8 cellular contexts compared by ENCODE assay signal in genomic region chr10:43648083-43648391, GRCh38. TPM values are rescaled to one million over a fixed set of nuclear protein-coding genes. Genes with fewer than 3 reads are reported as not detected.
DNase-seq lines count a peak whose midpoint lies in the region; ATAC-seq and TF ChIP-seq lines count a peak whose summit lies in the region.

No MANE protein-coding gene starts in this region.

- H3K9me3 Mint-ChIP-seq in naive thymus-derived CD8-positive, alpha-beta T cell = peaks cover 7 to 45% (median 27%) of the 10 kb centered on the region in 9 donors

- peak overlapping the region; percentile 91 to 97 (median 96) for H3K4me3 Mint-ChIP-seq in naive thymus-derived CD8-positive, alpha-beta T cell

- peak overlapping the region; percentile 72; the same call in 1 of the 2 replicates for H3K23ac ChIP-seq in IMR-90 (ENCODE audit: low read depth, low read length)

- no peak for ATAC-seq in IMR-90 (ENCODE audit: low read depth)
- ATAC-seq in naive thymus-derived CD8-positive, alpha-beta T cell = no peak
- ATAC-seq in HG02981 (IDR thresholded peaks at IDR 0.05; ENCODE audit: unreplicated experiment) = no peak

- H3K4me3 ChIP-seq in BLaER1 = peak overlapping the region; percentile 91
- peak overlapping the region; percentile 62 for H3K4me3 ChIP-seq in IMR-90 (ENCODE audit: insufficient read depth, low read depth, low read length)

- H3K27ac ChIP-seq in BLaER1 = peak overlapping the region; percentile 100
- H3K27ac ChIP-seq in IMR-90 (ENCODE audit: insufficient read depth, low read length) = peak overlapping the region; percentile 48; the same call in 1 of the 2 replicates

- peak overlapping the region; percentile 53 for H3K14ac ChIP-seq in IMR-90 (replicated peaks; ENCODE audit: low read depth, low read length)

- H3K9me3 ChIP-seq in BLaER1 (peaks cover 52% of the 10 kb centered on the region), IMR-90 (ENCODE audit: control insufficient read depth, insufficient read depth, low read length) (peaks cover 35% of the 10 kb centered on the region)

- H3K4me2 ChIP-seq in BLaER1 (peak overlapping the region; percentile 76), IMR-90 (ENCODE audit: low read depth, low read length) (peak overlapping the region; percentile 79)

- peak overlapping the region; percentile 84 to 98 for H4K8ac ChIP-seq in IMR-90 (ENCODE audit: low read depth in 2 of 2, low read length in 2 of 2)

- intact Hi-C loops in IMR-90 (cut with micrococcal nuclease) = no loop called here

- no peak for TF ChIP-seq CTCF in IMR-90 (conservative IDR thresholded peaks at IDR 0.05; ENCODE audit: low read depth, low read length)

- no peak overlapping the region for H2BK120ac ChIP-seq in IMR-90 (ENCODE audit: low read depth, low read length)

- H2BK5ac ChIP-seq in IMR-90 (ENCODE audit: low read depth, low read length, poor library complexity, severe bottlenecking) = no peak overlapping the region

- H4K91ac ChIP-seq in IMR-90 (ENCODE audit: insufficient read depth, low read depth, low read length) = peak overlapping the region; percentile 54; the same call in 1 of the 2 replicates

- H2AFZ ChIP-seq in IMR-90 (replicated peaks; ENCODE audit: low read length, poor library complexity) = peak overlapping the region; percentile 100

- no peak overlapping the region for H3K56ac ChIP-seq in IMR-90 (ENCODE audit: extremely low read depth, insufficient read depth, low read length)

- H3K27ac Mint-ChIP-seq in naive thymus-derived CD8-positive, alpha-beta T cell = peak overlapping the region; percentile 51 to 98 (median 94)

- peak overlapping the region; percentile 93 for H4K5ac ChIP-seq in IMR-90 (ENCODE audit: low read depth, low read length)

- peaks cover 47% of the 10 kb centered on the region for H3K36me3 ChIP-seq in BLaER1
- peaks cover 17% of the 10 kb centered on the region for H3K36me3 ChIP-seq in IMR-90 (ENCODE audit: control insufficient read depth, insufficient read depth, low read length)

- TF ChIP-seq RAD21 in IMR-90 (IDR thresholded peaks at IDR 0.05; ENCODE audit: low read length) = no peak

- H3K9me1 ChIP-seq in IMR-90 (ENCODE audit: insufficient read depth, low read length) = no peaks in the 10 kb centered on the region

- H3K27me3 Mint-ChIP-seq in naive thymus-derived CD8-positive, alpha-beta T cell = no peaks in the 10 kb centered on the region

- in situ Hi-C loops in IMR-90 (cut with MboI; ENCODE audit: low sequenced_read_pairs) = no loop called here

- H3K79me1 ChIP-seq in IMR-90 (ENCODE audit: low read depth in 1 of 2, low read length in 2 of 2) = peaks cover 10% of the 10 kb centered on the region in 2 experiments

- H3K18ac ChIP-seq in IMR-90 (ENCODE audit: low read depth, low read length) = no peak overlapping the region

- CTCF ChIA-PET in IMR-90 (lab: Yijun Ruan, JAX) = no interaction called here

- H3K27me3 ChIP-seq in BLaER1 (peaks cover 7% of the 10 kb centered on the region; the same call in 1 of the 2 replicates), IMR-90 (ENCODE audit: control insufficient read depth, insufficient read depth, low read length) (no peaks in the 10 kb centered on the region)

- peaks cover 14% of the 10 kb centered on the region for H3K4me1 ChIP-seq in BLaER1
- H3K4me1 ChIP-seq in IMR-90 (ENCODE audit: control insufficient read depth, insufficient read depth, low read length) = peaks cover 3% of the 10 kb centered on the region; the same call in 1 of the 2 replicates

- dilution Hi-C loops in IMR-90 (cut with HindIII; ENCODE audit: low sequenced_read_pairs, unreplicated experiment) = no loop called here

- no TSS peak for BruUV-seq in IMR-90 (replicated peaks; lab: Mats Ljungman, UMichigan)

- H2BK20ac ChIP-seq in IMR-90 (ENCODE audit: low read depth, low read length) = no peak overlapping the region

- H3K9ac ChIP-seq in BLaER1 = peak overlapping the region; percentile 99
- H3K9ac ChIP-seq in IMR-90 (ENCODE audit: low read depth, low read length) = peak overlapping the region; percentile 56

- POLR2A ChIA-PET in IMR-90 (lab: Charles Lee; ENCODE audit: unreplicated experiment) = no interaction called here
- POLR2A ChIA-PET in naive thymus-derived CD8-positive, alpha-beta T cell (lab: Charles Lee) = interaction anchor here (0.6 to 2.1 kb wide), 5 partner anchors 41 to 508 kb away, joined by 3 to 8 read pairs (median 4); partner anchors contain the start of gene HNRNPF

- H4K20me1 ChIP-seq in BLaER1 = no peaks in the 10 kb centered on the region
- no peaks in the 10 kb centered on the region for H4K20me1 ChIP-seq in IMR-90 (ENCODE audit: insufficient read depth, low read length)

- 0% methylated on average over 1 of the region's 9 CpGs; no CpG with 5 or more reads in 1 of the 2 experiments for WGBS in IMR-90 (ENCODE audit: extremely low coverage in 2 of 2, insufficient read length in 1 of 2), 2 experiments

- DNase-seq in IMR-90 (no peak), cerebellar cortex (ENCODE audit: low spot score) (peak; percentile 16), iPS-NIHi7 (ENCODE audit: extremely low spot score) (no peak), NCI-H446 (lab: John Stamatoyannopoulos, UW) (no peak)
- no peak for DNase-seq in naive thymus-derived CD8-positive, alpha-beta T cell
- DNase-seq in stimulated activated CD4-positive, alpha-beta T cell treated with anti-CD3 and anti-CD28 coated beads, Interleukin-4, amount 100 ng/mL, for 1 hour = no peak

- peaks cover 10 to 27% (median 20%) of the 10 kb centered on the region in 4 donors for H3K4me1 Mint-ChIP-seq in naive thymus-derived CD8-positive, alpha-beta T cell

- peak overlapping the region; percentile 68 for H3K4ac ChIP-seq in IMR-90 (ENCODE audit: low read depth, low read length)

- no peak overlapping the region for H2BK15ac ChIP-seq in IMR-90 (ENCODE audit: low read depth, low read length)

- peaks cover 28 to 42% (median 37%) of the 10 kb centered on the region in 3 donors for H3K36me3 Mint-ChIP-seq in naive thymus-derived CD8-positive, alpha-beta T cell

- TF ChIP-seq POLR2A in IMR-90 (IDR thresholded peaks at IDR 0.05; ENCODE audit: low read depth, low read length) = no peak

- no peak overlapping the region for H2AK5ac ChIP-seq in IMR-90 (ENCODE audit: low read depth, low read length)

- peak overlapping the region; percentile 60 for H2AK9ac ChIP-seq in IMR-90 (replicated peaks; ENCODE audit: low read depth, low read length, poor library complexity)

TF ChIP-seq in IMR-90, 13 proteins besides CTCF, POLR2A, EP300 and RAD21:
- no peak for TF ChIP-seq FOS (IDR thresholded peaks at IDR 0.05; ENCODE audit: low read depth, low read length)
- TF ChIP-seq NFE2L2 (IDR thresholded peaks at IDR 0.05; ENCODE audit: low read depth, low read length) = no peak
- TF ChIP-seq RCOR1 (IDR thresholded peaks at IDR 0.05; ENCODE audit: insufficient replicate concordance, low read length) = no peak
- no peak for TF ChIP-seq CHD1 (IDR thresholded peaks at IDR 0.05; ENCODE audit: low read depth, low read length)
- TF ChIP-seq MAFK (IDR thresholded peaks at IDR 0.05; ENCODE audit: low read depth, low read length) = no peak
- TF ChIP-seq ELK1 (IDR thresholded peaks at IDR 0.05; ENCODE audit: borderline replicate concordance, low read depth, low read length) = no peak
- TF ChIP-seq BHLHE40 (IDR thresholded peaks at IDR 0.05; ENCODE audit: low read depth, low read length) = no peak
- TF ChIP-seq CEBPB (IDR thresholded peaks at IDR 0.05; ENCODE audit: low read depth, low read length) = no peak

RNA-seq across cellular contexts. Expression of gene ZNF32, which starts 0.6 kb away (rescaled TPM):
- total RNA-seq in IMR-90 (2012; rRNA removed) = 21.4 and 31.2 TPM in 2 replicates
- polyA plus RNA-seq in IMR-90 (2012; rRNA removed) = 26.4 and 30.1 TPM in 2 replicates
- polyA plus RNA-seq in IMR-90 (2012; cell fraction: cytosol; rRNA removed) = 9.1 and 20.2 TPM in 2 replicates
- polyA plus RNA-seq in IMR-90 (2012; cell fraction: nucleus; rRNA removed; ENCODE audit: low replicate concordance) = 5.8 and 34.8 TPM in 2 replicates
- 10 to 100 TPM; 46.1 to 46.8 TPM for total RNA-seq in naive thymus-derived CD8-positive, alpha-beta T cell
- 10 to 100 TPM; 79.1 to 98.2 (median 94.8) TPM for polyA plus RNA-seq in naive thymus-derived CD8-positive, alpha-beta T cell

RNA-seq across cellular contexts. Expression of gene ZNF485, which starts 41.8 kb away (rescaled TPM):
- 2.2 and 3.1 TPM in 2 replicates for total RNA-seq in IMR-90 (2012; rRNA removed)
- 1.0 and 1.3 TPM in 2 replicates for polyA plus RNA-seq in IMR-90 (2012; rRNA removed)
- 0.29 and 0.76 TPM in 2 replicates for polyA plus RNA-seq in IMR-90 (2012; cell fraction: cytosol; rRNA removed)
- 1.3 and 2.7 TPM in 2 replicates for polyA plus RNA-seq in IMR-90 (2012; cell fraction: nucleus; rRNA removed; ENCODE audit: low replicate concordance)
- total RNA-seq in naive thymus-derived CD8-positive, alpha-beta T cell = 10 to 100 TPM; 11.7 to 12.6 TPM
- 1 to 10 TPM; 4.5 to 6.8 (median 5.9) TPM for polyA plus RNA-seq in naive thymus-derived CD8-positive, alpha-beta T cell
